ENCODE assay signal across 8 cellular contexts in the genomic region with DNA sequence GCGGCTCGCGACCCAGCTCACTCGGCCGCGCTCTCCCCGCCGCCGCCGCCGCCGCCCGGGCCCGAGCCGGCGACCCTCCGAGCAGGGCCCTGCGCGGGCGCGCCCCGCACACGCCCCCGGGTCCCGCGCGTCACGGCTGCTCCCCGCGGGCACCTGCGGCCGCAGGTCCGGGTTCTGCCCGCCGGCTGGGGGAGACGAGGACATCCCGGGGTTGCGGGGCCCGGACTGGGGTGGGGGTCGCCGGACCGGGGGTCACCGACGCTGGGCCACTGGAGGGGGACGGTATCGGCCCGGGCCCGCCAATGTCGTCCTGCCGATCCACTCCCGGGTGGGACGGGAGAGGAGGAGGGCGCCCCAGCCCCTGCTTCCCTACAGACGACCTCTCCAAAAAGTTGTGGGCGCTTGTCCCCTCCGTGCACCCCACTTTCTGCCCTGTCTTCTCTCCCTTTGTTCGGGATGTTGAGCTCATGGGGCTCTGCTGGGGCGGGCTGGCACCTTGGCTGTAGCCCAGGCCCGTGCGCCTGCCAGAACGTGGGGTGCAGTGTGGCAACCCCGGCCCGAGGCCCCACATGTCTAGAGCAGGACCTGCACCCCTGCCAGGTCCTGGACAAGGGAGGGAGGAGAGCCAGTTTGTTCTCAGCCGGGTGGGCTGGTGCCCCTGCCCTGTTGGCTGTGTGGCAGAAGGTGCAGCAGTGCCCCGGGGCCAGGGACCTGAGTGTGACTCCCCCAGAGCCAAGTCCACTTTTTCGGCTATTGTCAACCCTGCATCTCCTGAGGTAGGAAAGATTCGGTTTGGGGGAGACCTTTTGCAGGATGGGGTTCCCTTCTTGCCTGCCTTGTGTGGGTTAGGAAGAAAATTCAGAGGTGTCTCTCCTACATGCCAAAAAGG. TPM values are rescaled to one million over a fixed set of nuclear protein-coding genes. Genes with fewer than 3 reads are reported as not detected.
DNase-seq lines count a peak whose midpoint lies in the region; ATAC-seq and TF ChIP-seq lines count a peak whose summit lies in the region.

No MANE protein-coding gene starts in this region.

- H3K79me2 ChIP-seq in OCI-LY3 (ENCODE audit: low read length), result peaks cover 52% of the 10 kb centered on the region

- no peak overlapping the region for H2AFZ ChIP-seq in OCI-LY3 (ENCODE audit: low read depth, low read length)

- peak overlapping the region; percentile 5; the same call in 1 of the 2 replicates for H3K27ac ChIP-seq in OCI-LY3 (ENCODE audit: low read length)
- H3K27ac ChIP-seq in colonic mucosa, result peak overlapping the region; percentile 95
- H3K27ac ChIP-seq in foreskin keratinocyte, result no peak overlapping the region

- TF ChIP-seq CTCF in OCI-LY3 (IDR thresholded peaks at IDR 0.05; ENCODE audit: low read depth, low read length), result no peak
- no peak for TF ChIP-seq CTCF in colonic mucosa (IDR thresholded peaks at IDR 0.05)
- no peak for TF ChIP-seq CTCF in foreskin keratinocyte (conservative IDR thresholded peaks at IDR 0.05)

- H3K27me3 ChIP-seq in OCI-LY3 (ENCODE audit: low read depth, low read length) (no peaks in the 10 kb centered on the region), colonic mucosa (no peaks in the 10 kb centered on the region), mucosa of stomach (ENCODE audit: control insufficient read depth, insufficient read depth, low read length) (no peaks in the 10 kb centered on the region), foreskin keratinocyte (no peaks in the 10 kb centered on the region)

- intact Hi-C loops in colonic mucosa (cut with DNase I), result loop anchor here (10.0 kb wide), 1 partner anchor 157 kb away; the partner anchor contains the start of gene CERK

- H3K4me3 ChIP-seq in OCI-LY3 (ENCODE audit: low read length) (peak overlapping the region; percentile 91), colonic mucosa (peak overlapping the region; percentile 79), mucosa of stomach (ENCODE audit: low read length) (peak overlapping the region; percentile 31)

- H3K9me3 ChIP-seq in OCI-LY3 (ENCODE audit: insufficient read depth, low read length) (no peaks in the 10 kb centered on the region), colonic mucosa (no peaks in the 10 kb centered on the region), mucosa of stomach (ENCODE audit: control insufficient read depth, low read length) (no peaks in the 10 kb centered on the region)

- H3K9ac ChIP-seq in OCI-LY3 (ENCODE audit: low read length) (peak overlapping the region; percentile 82), colonic mucosa (ENCODE audit: low read depth in 2 of 2, low read length in 2 of 2) (peak overlapping the region; percentile 94 to 99), mucosa of stomach (ENCODE audit: low read length) (peak overlapping the region; percentile 72)

- peaks cover 30% of the 10 kb centered on the region for H4K20me1 ChIP-seq in OCI-LY3 (ENCODE audit: insufficient read depth, low read length)

- H3K4me2 ChIP-seq in OCI-LY3 (ENCODE audit: low read length), result peak overlapping the region; percentile 85

- DNase-seq in colonic mucosa (no peak), SHP77 treated with DMSO at 0.1 percent for 48 hours (lab: John Stamatoyannopoulos, UW) (no peak), NCI-H1417 treated with DMSO at 0.1 percent for 48 hours (lab: John Stamatoyannopoulos, UW) (no peak), foreskin keratinocyte (no peak)

- H3K4me1 ChIP-seq in OCI-LY3 (ENCODE audit: low read length) (peaks cover 25% of the 10 kb centered on the region), colonic mucosa (peaks cover 31% of the 10 kb centered on the region), mucosa of stomach (ENCODE audit: control insufficient read depth, insufficient read depth, low read length) (peaks cover 87% of the 10 kb centered on the region), foreskin keratinocyte (peaks cover 5% of the 10 kb centered on the region)

- ATAC-seq in GM18868 (IDR thresholded peaks at IDR 0.05; ENCODE audit: unreplicated experiment) (peak; percentile 13), foreskin keratinocyte (no peak), GM21717 (IDR thresholded peaks at IDR 0.05; ENCODE audit: unreplicated experiment) (no peak)

- H3K36me3 ChIP-seq in OCI-LY3 (replicated peaks; ENCODE audit: low read depth, low read length) (peaks cover 6% of the 10 kb centered on the region), colonic mucosa (no peaks in the 10 kb centered on the region), mucosa of stomach (ENCODE audit: control insufficient read depth, insufficient read depth, low read length) (no peaks in the 10 kb centered on the region)

RNA-seq across cellular contexts. Expression of gene CELSR1, which starts 40.2 kb away (rescaled TPM):
- total RNA-seq in colonic mucosa (1 to 10 TPM; 2.7 to 7.8 TPM), foreskin keratinocyte (19.2 and 24.9 TPM in 2 replicates)
- 9.8 and 13.1 TPM in 2 replicates for polyA plus RNA-seq in foreskin keratinocyte

RNA-seq across cellular contexts. Expression of gene GRAMD4, which starts 42.6 kb away (rescaled TPM):
- 100 to 1,000 TPM; 118 to 141 TPM for total RNA-seq in colonic mucosa
- 10.5 and 15.1 TPM in 2 replicates for total RNA-seq in foreskin keratinocyte
- polyA plus RNA-seq in foreskin keratinocyte, result 5.5 and 5.9 TPM in 2 replicates

Comparison
In these comparisons a context has a peak if more than half of its experiments do, and no peak if none do; other contexts are left out.
1. H3K4me3 ChIP-seq: peak in every context shown above with its lines; median percentile 91 in OCI-LY3; 79 in colonic mucosa; 31 in mucosa of stomach.